In the genomic region with DNA sequence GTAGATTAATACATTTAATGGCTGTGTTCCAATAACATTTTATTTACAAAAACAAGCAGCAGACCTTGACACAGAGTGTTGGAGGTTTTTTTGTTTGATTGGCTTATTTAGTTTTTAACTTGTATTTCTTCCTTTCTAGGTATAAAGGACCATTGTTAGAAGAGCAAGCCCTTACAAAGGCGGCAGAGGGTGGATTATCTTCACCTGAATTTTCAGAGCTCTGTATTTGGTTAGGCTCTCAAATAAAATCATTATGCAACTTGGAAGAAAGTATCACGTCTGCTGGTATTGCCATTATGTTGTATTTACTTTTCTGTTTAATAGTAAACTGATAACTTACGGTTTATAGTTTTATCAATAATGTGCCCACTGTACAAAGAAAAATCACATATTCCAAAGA, we compare ENCODE assay signal across 20 cellular contexts.
DNase-seq lines count a peak whose midpoint lies in the region; ATAC-seq and FAIRE-seq lines count a peak whose summit lies in the region.
"Had no signal": no experiment of that assay in that cellular context is flagged by ENCODE, and none has a peak within 500 bp of the region (broad histone marks: within the 10 kb centered on the region; RNA-seq: fewer than 3 reads in every experiment).

No MANE protein-coding gene starts in this region.

- H3K4me3 Mint-ChIP-seq in activated naive CD4-positive, alpha-beta T cell treated with anti-CD3 and anti-CD28 coated beads, Interleukin-2, amount 50 U/mL, for 24 hours, result no peak overlapping the region
- H3K4me3 Mint-ChIP-seq: CD8-positive, alpha-beta memory T cell had no signal

- H3K36me3 Mint-ChIP-seq in activated naive CD4-positive, alpha-beta T cell treated with anti-CD3 and anti-CD28 coated beads, Interleukin-2, amount 50 U/mL, for 24 hours, result no peaks in the 10 kb centered on the region

- DNase-seq in activated naive CD4-positive, alpha-beta T cell treated with anti-CD3 and anti-CD28 coated beads, Interleukin-2, amount 50 U/mL, for 16 hours, result no peak
- DNase-seq in NCI-H526 (lab: John Stamatoyannopoulos, UW) (peak; percentile 47 to 65), KG1 (lab: John Stamatoyannopoulos, UW) (no peak), foreskin melanocyte (no peak)
- DNase-seq: CD8-positive, alpha-beta memory T cell; EL; GF-D8; Kasumi-1; NCI-H1417 treated with DMSO at 0.1 percent for 48 hours; NCI-H2029; NCI-H2227 treated with DMSO at 0.1 percent for 48 hours; NCI-H510A; NCI-H82; OCI-M1; SJCRH30; T-helper 1 cell had no signal

- H3K27ac Mint-ChIP-seq in activated naive CD4-positive, alpha-beta T cell treated with anti-CD3 and anti-CD28 coated beads, Interleukin-2, amount 50 U/mL, for 24 hours, result peak overlapping the region; percentile 51
- H3K27ac Mint-ChIP-seq: CD8-positive, alpha-beta memory T cell had no signal

- peak; percentile 14 for FAIRE-seq in colon (lab: Jason Lieb, UNC)
- FAIRE-seq: RCC 7860 had no signal

- H3K4me1 Mint-ChIP-seq in activated naive CD4-positive, alpha-beta T cell treated with anti-CD3 and anti-CD28 coated beads, Interleukin-2, amount 50 U/mL, for 24 hours, result peaks cover 36% of the 10 kb centered on the region

- H3K27me3 Mint-ChIP-seq in activated naive CD4-positive, alpha-beta T cell treated with anti-CD3 and anti-CD28 coated beads, Interleukin-2, amount 50 U/mL, for 24 hours, result no peaks in the 10 kb centered on the region
- H3K27me3 Mint-ChIP-seq: CD8-positive, alpha-beta memory T cell had no signal

- H3K9me3 Mint-ChIP-seq in activated naive CD4-positive, alpha-beta T cell treated with anti-CD3 and anti-CD28 coated beads, Interleukin-2, amount 50 U/mL, for 24 hours, result no peaks in the 10 kb centered on the region
- H3K9me3 Mint-ChIP-seq: CD8-positive, alpha-beta memory T cell had no signal

- no peak for ATAC-seq in HG02678 (IDR thresholded peaks at IDR 0.05; ENCODE audit: unreplicated experiment)

Comparison
In these comparisons a context has a peak if more than half of its experiments do, and no peak if none do; other contexts are left out.
1. DNase-seq: peak in NCI-H526 (2 of 2); none in activated naive CD4-positive, alpha-beta T cell treated with anti-CD3 and anti-CD28 coated beads, Interleukin-2, amount 50 U/mL, for 16 hours (single experiment), KG1 (single experiment) and foreskin melanocyte (single experiment).